Comparison of ENCODE assay signal across 1 cellular context in the genomic region with DNA sequence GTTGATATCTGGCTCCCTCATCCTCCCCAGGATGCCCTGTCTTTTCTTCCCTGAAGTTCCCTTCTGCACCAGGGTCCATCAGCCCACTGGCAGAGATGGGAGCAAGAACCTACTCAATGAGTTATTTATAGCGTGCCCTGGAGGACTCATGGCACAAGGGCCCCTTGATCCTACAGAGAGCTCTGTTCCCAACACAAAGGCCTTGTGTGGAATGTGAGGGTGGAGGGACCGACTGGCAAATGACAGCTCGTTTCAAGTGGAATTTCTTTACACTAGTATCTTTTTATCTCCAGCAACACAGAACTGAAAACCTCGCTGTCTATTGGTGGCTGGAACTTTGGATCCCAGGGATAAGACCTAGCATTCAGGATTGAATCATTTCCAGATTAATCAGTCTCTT.
TF ChIP-seq lines count a peak whose summit lies in the region.

No MANE protein-coding gene starts in this region.

TF ChIP-seq in GM23338, 12 proteins besides CTCF, POLR2A, EP300 and RAD21 (continued from another document):
- TF ChIP-seq ZNF462 (CRISPR knock-in tag; IDR thresholded peaks at IDR 0.05) (no peak), POLR2AphosphoS5 (IDR thresholded peaks at IDR 0.05; ENCODE audit: low read depth) (no peak), EZH2phosphoT487 (IDR thresholded peaks at IDR 0.05; ENCODE audit: unreplicated experiment) (no peak)
- TF ChIP-seq, protein P1, sequence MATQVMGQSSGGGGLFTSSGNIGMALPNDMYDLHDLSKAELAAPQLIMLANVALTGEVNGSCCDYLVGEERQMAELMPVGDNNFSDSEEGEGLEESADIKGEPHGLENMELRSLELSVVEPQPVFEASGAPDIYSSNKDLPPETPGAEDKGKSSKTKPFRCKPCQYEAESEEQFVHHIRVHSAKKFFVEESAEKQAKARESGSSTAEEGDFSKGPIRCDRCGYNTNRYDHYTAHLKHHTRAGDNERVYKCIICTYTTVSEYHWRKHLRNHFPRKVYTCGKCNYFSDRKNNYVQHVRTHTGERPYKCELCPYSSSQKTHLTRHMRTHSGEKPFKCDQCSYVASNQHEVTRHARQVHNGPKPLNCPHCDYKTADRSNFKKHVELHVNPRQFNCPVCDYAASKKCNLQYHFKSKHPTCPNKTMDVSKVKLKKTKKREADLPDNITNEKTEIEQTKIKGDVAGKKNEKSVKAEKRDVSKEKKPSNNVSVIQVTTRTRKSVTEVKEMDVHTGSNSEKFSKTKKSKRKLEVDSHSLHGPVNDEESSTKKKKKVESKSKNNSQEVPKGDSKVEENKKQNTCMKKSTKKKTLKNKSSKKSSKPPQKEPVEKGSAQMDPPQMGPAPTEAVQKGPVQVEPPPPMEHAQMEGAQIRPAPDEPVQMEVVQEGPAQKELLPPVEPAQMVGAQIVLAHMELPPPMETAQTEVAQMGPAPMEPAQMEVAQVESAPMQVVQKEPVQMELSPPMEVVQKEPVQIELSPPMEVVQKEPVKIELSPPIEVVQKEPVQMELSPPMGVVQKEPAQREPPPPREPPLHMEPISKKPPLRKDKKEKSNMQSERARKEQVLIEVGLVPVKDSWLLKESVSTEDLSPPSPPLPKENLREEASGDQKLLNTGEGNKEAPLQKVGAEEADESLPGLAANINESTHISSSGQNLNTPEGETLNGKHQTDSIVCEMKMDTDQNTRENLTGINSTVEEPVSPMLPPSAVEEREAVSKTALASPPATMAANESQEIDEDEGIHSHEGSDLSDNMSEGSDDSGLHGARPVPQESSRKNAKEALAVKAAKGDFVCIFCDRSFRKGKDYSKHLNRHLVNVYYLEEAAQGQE (IDR thresholded peaks at IDR 0.05; ENCODE audit: unreplicated experiment): no peak
